ENCODE assay signal across 23 cellular contexts in genomic region chr17:28472871-28473497, GRCh38. TPM values are rescaled to one million over a fixed set of nuclear protein-coding genes. Genes with fewer than 3 reads are reported as not detected.
"Had no signal": no experiment of that assay in that cellular context is flagged by ENCODE, and none has a peak within 500 bp of the region (broad histone marks: within the 10 kb centered on the region; RNA-seq: fewer than 3 reads in every experiment).

No MANE protein-coding gene starts in this region.

- H3K36me3 ChIP-seq: gastroesophageal sphincter, heart left ventricle, ovary, upper lobe of left lung had no signal

- H3K4me3 Mint-ChIP-seq: activated B cell treated with CpG ODN at 0.5 μM for 24 hours; activated T-helper 1 cell treated with anti-CD3 and anti-CD28 coated beads, Interleukin-12 subunit alpha, Interleukin-12 subunit beta, Interleukin-2, Interleukin-4 antibody, amounts not matched to agents 30 ng/mL and 10 ng/mL and 1 ng/mL, durations not matched to agents 14 hours and 24 hours and 36 hours; naive thymus-derived CD4-positive, alpha-beta T cell had no signal

- H3K27me3 ChIP-seq: body of pancreas, heart left ventricle, ovary, testis, upper lobe of left lung had no signal

- H3K4me3 ChIP-seq: body of pancreas, coronary artery, gastroesophageal sphincter, heart left ventricle, ovary, psoas muscle, skin epidermis, testis, upper lobe of left lung had no signal

- DNase-seq: activated B cell treated with CpG ODN at 0.5 μM for 24 hours; activated CD4-positive, alpha-beta T cell treated with anti-CD3 and anti-CD28 coated beads for 48 hours; activated naive CD4-positive, alpha-beta T cell; central memory CD4-positive, alpha-beta T cell; heart left ventricle; kidney; left ventricle myocardium superior; naive thymus-derived CD4-positive, alpha-beta T cell; psoas muscle; right cardiac atrium; stimulated activated CD4-positive, alpha-beta T cell treated with anti-CD3 and anti-CD28 coated beads, Interleukin-4, amount 100 ng/mL, for 1 hour; T-helper 2 cell; testis; upper lobe of left lung had no signal

- H3K4me1 Mint-ChIP-seq: activated B cell treated with CpG ODN at 0.5 μM for 24 hours had no signal

- H3K27ac Mint-ChIP-seq: activated B cell treated with CpG ODN at 0.5 μM for 24 hours had no signal

- H3K27me3 Mint-ChIP-seq: activated B cell treated with CpG ODN at 0.5 μM for 24 hours; naive thymus-derived CD4-positive, alpha-beta T cell had no signal

- H3K27ac ChIP-seq: body of pancreas, coronary artery, gastroesophageal sphincter, heart left ventricle, ovary, psoas muscle, skin epidermis, testis, upper lobe of left lung had no signal

- ATAC-seq: gastroesophageal sphincter; heart left ventricle; left ventricle myocardium superior; naive thymus-derived CD4-positive, alpha-beta T cell; psoas muscle; right cardiac atrium had no signal

- H3K9me3 ChIP-seq: body of pancreas, gastroesophageal sphincter, heart left ventricle, ovary, psoas muscle, testis, upper lobe of left lung had no signal

- H3K9me3 Mint-ChIP-seq: activated B cell treated with CpG ODN at 0.5 μM for 24 hours; activated T-helper 1 cell treated with anti-CD3 and anti-CD28 coated beads, Interleukin-12 subunit alpha, Interleukin-12 subunit beta, Interleukin-2, Interleukin-4 antibody, amounts not matched to agents 30 ng/mL and 10 ng/mL and 1 ng/mL, durations not matched to agents 14 hours and 24 hours and 36 hours had no signal

- H3K4me1 ChIP-seq: gastroesophageal sphincter, heart left ventricle, psoas muscle, testis had no signal

- H3K36me3 Mint-ChIP-seq: naive thymus-derived CD4-positive, alpha-beta T cell had no signal

- FAIRE-seq: endometrium, TTC549 had no signal

RNA-seq across cellular contexts. Expression of gene SLC13A2, which starts 0.5 kb away (rescaled TPM):
- total RNA-seq: activated B cell treated with CpG ODN at 0.5 μM for 24 hours; activated T-helper 1 cell treated with anti-CD3 and anti-CD28 coated beads, Interleukin-12 subunit alpha, Interleukin-12 subunit beta, Interleukin-2, Interleukin-4 antibody, amounts not matched to agents 30 ng/mL and 10 ng/mL and 1 ng/mL, durations not matched to agents 14 hours and 24 hours and 36 hours; heart left ventricle; left ventricle myocardium superior; mononuclear cell; naive thymus-derived CD4-positive, alpha-beta T cell; psoas muscle; right cardiac atrium had no signal
- polyA plus RNA-seq: naive thymus-derived CD4-positive, alpha-beta T cell; ovary; right cardiac atrium had no signal

RNA-seq across cellular contexts. Expression of gene FOXN1, which starts 33.2 kb away (rescaled TPM):
- total RNA-seq: activated B cell treated with CpG ODN at 0.5 μM for 24 hours; activated T-helper 1 cell treated with anti-CD3 and anti-CD28 coated beads, Interleukin-12 subunit alpha, Interleukin-12 subunit beta, Interleukin-2, Interleukin-4 antibody, amounts not matched to agents 30 ng/mL and 10 ng/mL and 1 ng/mL, durations not matched to agents 14 hours and 24 hours and 36 hours; heart left ventricle; kidney; left ventricle myocardium superior; mononuclear cell; naive thymus-derived CD4-positive, alpha-beta T cell; ovary; psoas muscle; right cardiac atrium had no signal
- polyA plus RNA-seq: heart left ventricle; naive thymus-derived CD4-positive, alpha-beta T cell; ovary; psoas muscle; right cardiac atrium had no signal
